Comparison of ENCODE assay signal across 1 cellular context in the genomic region with DNA sequence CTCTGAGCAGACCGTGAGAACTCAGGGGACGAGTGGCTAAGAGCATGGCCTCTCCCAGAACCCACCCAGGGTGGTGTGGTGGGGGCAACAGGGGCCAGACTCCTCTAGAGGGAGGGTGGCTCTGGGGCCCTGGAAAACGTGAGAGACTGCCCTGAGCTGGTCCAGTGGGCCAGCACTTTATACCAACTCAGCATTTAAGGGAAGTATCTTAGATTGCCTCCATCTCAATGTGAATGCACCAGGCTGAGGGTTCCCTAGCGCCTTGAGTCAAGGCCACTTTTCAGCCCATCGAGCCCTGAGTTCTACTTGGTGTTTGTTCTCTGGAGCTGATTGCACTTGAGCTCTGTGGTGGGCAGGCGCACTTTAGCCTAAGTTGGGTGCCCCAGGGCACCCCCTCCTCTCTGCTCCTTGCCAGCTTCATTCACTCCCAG.
TF ChIP-seq lines count a peak whose summit lies in the region.

No MANE protein-coding gene starts in this region.

TF ChIP-seq in K562, 482 proteins besides CTCF, POLR2A, EP300 and RAD21 (continued from another document):
- TF ChIP-seq, protein P1, sequence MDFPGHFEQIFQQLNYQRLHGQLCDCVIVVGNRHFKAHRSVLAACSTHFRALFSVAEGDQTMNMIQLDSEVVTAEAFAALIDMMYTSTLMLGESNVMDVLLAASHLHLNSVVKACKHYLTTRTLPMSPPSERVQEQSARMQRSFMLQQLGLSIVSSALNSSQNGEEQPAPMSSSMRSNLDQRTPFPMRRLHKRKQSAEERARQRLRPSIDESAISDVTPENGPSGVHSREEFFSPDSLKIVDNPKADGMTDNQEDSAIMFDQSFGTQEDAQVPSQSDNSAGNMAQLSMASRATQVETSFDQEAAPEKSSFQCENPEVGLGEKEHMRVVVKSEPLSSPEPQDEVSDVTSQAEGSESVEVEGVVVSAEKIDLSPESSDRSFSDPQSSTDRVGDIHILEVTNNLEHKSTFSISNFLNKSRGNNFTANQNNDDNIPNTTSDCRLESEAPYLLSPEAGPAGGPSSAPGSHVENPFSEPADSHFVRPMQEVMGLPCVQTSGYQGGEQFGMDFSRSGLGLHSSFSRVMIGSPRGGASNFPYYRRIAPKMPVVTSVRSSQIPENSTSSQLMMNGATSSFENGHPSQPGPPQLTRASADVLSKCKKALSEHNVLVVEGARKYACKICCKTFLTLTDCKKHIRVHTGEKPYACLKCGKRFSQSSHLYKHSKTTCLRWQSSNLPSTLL (IDR thresholded peaks at IDR 0.05), result no peak
- TF ChIP-seq MAFF (IDR thresholded peaks at IDR 0.05; ENCODE audit: low read length) (peak; percentile 16; the same call in 1 of the 2 replicates), PCBP2 (IDR thresholded peaks at IDR 0.05; ENCODE audit: low read depth, low read length, poor library complexity, severe bottlenecking) (no peak), ZNF24 (IDR thresholded peaks at IDR 0.05) (no peak), TAF15 (IDR thresholded peaks at IDR 0.05; ENCODE audit: low read depth, low read length) (no peak), NR4A1 (CRISPR knock-in tag; IDR thresholded peaks at IDR 0.05) (no peak), NR4A1 (tag; IDR thresholded peaks at IDR 0.05) (no peak), MED1 (CRISPR knock-in tag; IDR thresholded peaks at IDR 0.05; ENCODE audit: borderline replicate concordance) (no peak), ZNF699 (CRISPR knock-in tag; IDR thresholded peaks at IDR 0.05; ENCODE audit: insufficient replicate concordance) (no peak), MAFG (tag; conservative IDR thresholded peaks at IDR 0.05) (peak; percentile 48; the same call in 1 of the 2 replicates), ZNF316 (IDR thresholded peaks at IDR 0.05) (peak; percentile 60; the same call in 1 of the 2 replicates), TBL1XR1 (IDR thresholded peaks at IDR 0.05; ENCODE audit: low read length in 2 of 2) (no peak), ZNF133 (CRISPR knock-in tag; IDR thresholded peaks at IDR 0.05) (no peak), C11orf30 (IDR thresholded peaks at IDR 0.05; ENCODE audit: low read depth) (peak; percentile 52; the same call in 1 of the 2 replicates)
